ENCODE assay signal across 32 cellular contexts in genomic region chr17:12113156-12113555, GRCh38.
"Had no signal": no experiment of that assay in that cellular context is flagged by ENCODE, and none has a peak within 500 bp of the region (broad histone marks: within the 10 kb centered on the region; RNA-seq: fewer than 3 reads in every experiment).

No MANE protein-coding gene starts in this region.

- FAIRE-seq: TTC549 had no signal

- H3K36me3 ChIP-seq: breast epithelium had no signal

- H3K27ac ChIP-seq: adrenal gland, body of pancreas, brain microvascular endothelial cell, breast epithelium, VCaP had no signal

- DNase-seq: activated B cell treated with CpG ODN at 0.5 μM for 24 hours; activated CD4-positive, alpha-beta memory T cell treated with anti-CD3 and anti-CD28 coated beads for 36 hours; activated CD4-positive, alpha-beta T cell treated with anti-CD3 and anti-CD28 coated beads for 4 hours; activated CD4-positive, alpha-beta T cell treated with anti-CD3 and anti-CD28 coated beads, Interleukin-2, amount 10 ng/mL, durations not matched to agents 24 days and 14 days; activated CD4-positive, alpha-beta T cell treated with anti-CD3 and anti-CD28 coated beads, Interleukin-2, amount 50 U/mL, for 1 hour; activated CD4-positive, alpha-beta T cell treated with anti-CD3 and anti-CD28 coated beads, Interleukin-2, amount 50 U/mL, for 4 hours; activated CD4-positive, CD25-positive, alpha-beta regulatory T cell treated with anti-CD3 and anti-CD28 coated beads, Interleukin-2, amount 50 U/mL, for 72 hours; activated CD8-positive, alpha-beta memory T cell treated with anti-CD3 and anti-CD28 coated beads, Interleukin-2, amount 50 U/mL, for 4 hours; activated CD8-positive, alpha-beta T cell treated with anti-CD3 and anti-CD28 coated beads for 36 hours; activated effector memory CD4-positive, alpha-beta T cell treated with anti-CD3 and anti-CD28 coated beads, Interleukin-2, amount 50 U/mL, for 16 hours; activated gamma-delta T cell treated with Interleukin-2 at 50 U/mL for 16 hours; activated naive CD4-positive, alpha-beta T cell; activated naive CD4-positive, alpha-beta T cell treated with anti-CD3 and anti-CD28 coated beads for 36 hours; activated naive CD4-positive, alpha-beta T cell treated with anti-CD3 and anti-CD28 coated beads, Interleukin-2, amount 50 U/mL, for 16 hours; activated naive CD8-positive, alpha-beta T cell treated with anti-CD3 and anti-CD28 coated beads for 36 hours; activated T-cell treated with anti-CD3 and anti-CD28 coated beads, Interleukin-2, amount 50 U/mL, for 24 hours; activated T-cell treated with anti-CD3 and anti-CD28 coated beads, Interleukin-2, amount 50 U/mL, for 48 hours; adrenal gland; amniotic stem cell; aorta; body of pancreas; brain microvascular endothelial cell; central memory CD4-positive, alpha-beta T cell; SW 1271; T-helper 1 cell; T-helper 2 cell; T-helper 9 cell had no signal

- H3K4me3 ChIP-seq: adrenal gland, body of pancreas, breast epithelium had no signal

- H3K27me3 ChIP-seq: adrenal gland, body of pancreas, brain microvascular endothelial cell, breast epithelium had no signal

- H3K4me1 ChIP-seq: body of pancreas, breast epithelium had no signal

- ATAC-seq: activated CD8-positive, alpha-beta T cell treated with anti-CD3 and anti-CD28 coated beads for 36 hours; activated naive CD4-positive, alpha-beta T cell treated with anti-CD3 and anti-CD28 coated beads, Interleukin-2, amount 50 U/mL, for 72 hours; activated T-helper 17 cell treated with anti-CD3 and anti-CD28 coated beads, Interleukin-2, amount 50 U/mL, for 72 hours; body of pancreas had no signal

- H3K9me3 ChIP-seq: adrenal gland, body of pancreas, breast epithelium had no signal
